Comparison of ENCODE assay signal across 20 cellular contexts in the genomic region with DNA sequence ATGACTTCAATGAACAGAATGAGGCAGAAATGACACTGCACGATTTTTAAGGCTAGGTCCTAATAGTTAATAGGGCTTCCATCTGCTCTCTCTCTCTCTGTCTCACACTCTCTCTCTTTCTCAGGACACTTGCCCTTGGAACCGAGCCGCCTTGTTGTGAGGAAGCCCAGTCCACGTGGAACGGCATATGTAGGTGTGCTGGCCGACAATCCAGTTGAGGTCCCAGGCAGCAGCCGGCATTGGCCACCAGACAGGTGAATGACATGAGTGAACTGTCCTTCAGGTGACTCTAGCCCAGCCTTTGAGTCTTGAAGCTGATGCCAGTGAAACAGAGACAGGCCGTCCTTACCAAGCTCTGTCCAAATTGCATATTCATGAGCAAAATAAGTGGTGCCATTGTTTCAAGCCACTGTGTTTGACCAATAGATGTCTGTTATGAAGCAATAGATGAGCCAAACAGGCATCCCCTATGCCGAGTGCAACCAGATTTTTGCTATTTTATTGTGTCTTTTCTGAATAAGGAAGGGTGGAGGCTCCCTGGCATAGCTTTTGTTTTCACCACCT.
DNase-seq lines count a peak whose midpoint lies in the region; ATAC-seq, FAIRE-seq and TF ChIP-seq lines count a peak whose summit lies in the region.
"Had no signal": no experiment of that assay in that cellular context is flagged by ENCODE, and none has a peak within 500 bp of the region (broad histone marks: within the 10 kb centered on the region; RNA-seq: fewer than 3 reads in every experiment).

No MANE protein-coding gene starts in this region.

- WGBS in body of pancreas, 2 donors = 72% methylated on average over 9 of the region's 9 CpGs

- no peak for ATAC-seq in body of pancreas
- ATAC-seq: A549; CD8-positive, alpha-beta T cell; GM23338; HCT116; HepG2 had no signal

- CTCF ChIA-PET in A673 (lab: Charles Lee) = no interaction called here

- H3K4me1 ChIP-seq in A673 (ENCODE audit: insufficient read depth, low read length, poor library complexity, severe bottlenecking) = no peaks in the 10 kb centered on the region
- no peaks in the 10 kb centered on the region for H3K4me1 ChIP-seq in body of pancreas
- H3K4me1 ChIP-seq: A549; BLaER1 treated with 17β-estradiol and CSF1 and Interleukin-3, amounts not matched to agents 10 nM and 100 nM had no signal

- H3K27ac ChIP-seq in A673 (ENCODE audit: low read depth, low read length, poor library complexity, severe bottlenecking) (no peak overlapping the region), body of pancreas (no peak overlapping the region)
- H3K27ac ChIP-seq: 22Rv1; A549; BLaER1 treated with 17β-estradiol and CSF1 and Interleukin-3, amounts not matched to agents 10 nM and 100 nM had no signal

- POLR2A ChIA-PET in A673 (lab: Charles Lee; ENCODE audit: low non-redundant PET) = no interaction called here

- TF ChIP-seq CTCF in A673 (conservative IDR thresholded peaks at IDR 0.05; ENCODE audit: low read depth, low read length) (no peak), body of pancreas (IDR thresholded peaks at IDR 0.05) (no peak)

- TF ChIP-seq POLR2A in body of pancreas (IDR thresholded peaks at IDR 0.05) = no peak

- peaks cover 3% of the 10 kb centered on the region for H3K27me3 ChIP-seq in A673 (replicated peaks; ENCODE audit: insufficient read depth, low read depth, low read length, poor library complexity)
- no peaks in the 10 kb centered on the region for H3K27me3 ChIP-seq in body of pancreas
- H3K27me3 ChIP-seq: BLaER1 treated with 17β-estradiol and CSF1 and Interleukin-3, amounts not matched to agents 10 nM and 100 nM had no signal

- H3K9me3 ChIP-seq in A673 (ENCODE audit: low read depth, low read length, poor library complexity, severe bottlenecking) (no peaks in the 10 kb centered on the region), body of pancreas (no peaks in the 10 kb centered on the region)
- H3K9me3 ChIP-seq: A549; BLaER1 treated with 17β-estradiol and CSF1 and Interleukin-3, amounts not matched to agents 10 nM and 100 nM had no signal

- intact Hi-C loops in A673 (cut with micrococcal nuclease; ENCODE audit: unreplicated experiment) = no loop called here
- intact Hi-C loops in body of pancreas (cut with DNase I) = no loop called here

- DNase-seq in Ammon's horn (ENCODE audit: low spot score) (peak; percentile 33), cerebellum (ENCODE audit: low spot score) (peak; percentile 34), medulla oblongata (ENCODE audit: extremely low spot score) (peak; percentile 63), urothelium cell line (ENCODE audit: low spot score) (no peak), A673 (ENCODE audit: low spot score) (no peak), body of pancreas (no peak)
- no peak for DNase-seq in activated CD4-positive, alpha-beta T cell treated with anti-CD3 and anti-CD28 coated beads, Interleukin-2, amount 50 U/mL, for 1 hour
- DNase-seq: Calu3; CD8-positive, alpha-beta T cell; DMS79 treated with DMSO at 0.1 percent for 48 hours; H7; HFFc6; KBM-7 had no signal

- no peak overlapping the region for H3K4me3 ChIP-seq in A673 (ENCODE audit: low read depth, low read length, poor library complexity, severe bottlenecking)
- no peak overlapping the region for H3K4me3 ChIP-seq in body of pancreas
- H3K4me3 ChIP-seq: A549; BLaER1 treated with 17β-estradiol and CSF1 and Interleukin-3, amounts not matched to agents 10 nM and 100 nM; GM23338 had no signal

- peak; percentile 20 for FAIRE-seq in urothelium cell line (lab: Jason Lieb, UNC)
- FAIRE-seq: A549, GM12891, HepG2 had no signal

- no peaks in the 10 kb centered on the region for H3K36me3 ChIP-seq in A673 (ENCODE audit: insufficient read depth, low read length, poor library complexity, severe bottlenecking)
- H3K36me3 ChIP-seq in body of pancreas (replicated peaks in 1 of 2; ENCODE audit: insufficient read depth in 1 of 2, low read depth in 2 of 2) = no peaks in the 10 kb centered on the region
- H3K36me3 ChIP-seq: BLaER1 treated with 17β-estradiol and CSF1 and Interleukin-3, amounts not matched to agents 10 nM and 100 nM had no signal

- BruUV-seq in A673 (replicated peaks; lab: Mats Ljungman, UMichigan) = no TSS peak

Comparison
In these comparisons a context has a peak if more than half of its experiments do, and no peak if none do; other contexts are left out.
1. DNase-seq: peak in Ammon's horn (single experiment), cerebellum (single experiment) and medulla oblongata (single experiment); none in urothelium cell line (single experiment), A673 (single experiment), activated CD4-positive, alpha-beta T cell treated with anti-CD3 and anti-CD28 coated beads, Interleukin-2, amount 50 U/mL, for 1 hour (single experiment) and body of pancreas (0 of 4).